Comparison of ENCODE assay signal across 8 cellular contexts in genomic region chr5:134649163-134649916, GRCh38. TPM values are rescaled to one million over a fixed set of nuclear protein-coding genes. Genes with fewer than 3 reads are reported as not detected.
DNase-seq lines count a peak whose midpoint lies in the region; ATAC-seq and TF ChIP-seq lines count a peak whose summit lies in the region.

No MANE protein-coding gene starts in this region.

- peak overlapping the region; percentile 85 for H3K4me3 ChIP-seq in Caco-2 (ENCODE audit: low read depth, low read length)
- peak overlapping the region; percentile 96 for H3K4me3 ChIP-seq in H7 (ENCODE audit: insufficient read depth, low read depth, low read length)
- peak overlapping the region; percentile 77 for H3K4me3 ChIP-seq in SJCRH30
- H3K4me3 ChIP-seq in effector memory CD4-positive, alpha-beta T cell (ENCODE audit: insufficient read depth, low read depth, low read length, poor library complexity, severe bottlenecking), result peak overlapping the region; percentile 92
- peak overlapping the region; percentile 83 for H3K4me3 ChIP-seq in mucosa of descending colon
- peak overlapping the region; percentile 66 to 74 for H3K4me3 ChIP-seq in aorta (ENCODE audit: low read length in 2 of 2)

- H3K27me3 Mint-ChIP-seq in Caco-2 (ENCODE audit: insufficient read depth, unreplicated experiment), result no peaks in the 10 kb centered on the region

- DNase-seq in Caco-2 (peak; percentile 60 to 62), H7 (peak; percentile 46), SJCRH30 (peak in 1 of 2 experiments; percentile 31), mucosa of descending colon (peak in 1 of 3 donors; percentile 72), aorta (peak in 1 of 2 donors; percentile 83), NOMO-1 treated with DMSO at 0.1 percent for 48 hours (lab: John Stamatoyannopoulos, UW; ENCODE audit: unreplicated experiment) (no peak), NCI-H2171 treated with DMSO at 0.1 percent for 48 hours (lab: John Stamatoyannopoulos, UW) (no peak)
- DNase-seq in effector memory CD4-positive, alpha-beta T cell, result no peak

- intact Hi-C loops in Caco-2 (cut with micrococcal nuclease; ENCODE audit: unreplicated experiment) (no loop called here), mucosa of descending colon (cut with DNase I, micrococcal nuclease) (no loop called here), aorta (cut with DNase I) (no loop called here)

- H3K9me3 Mint-ChIP-seq in Caco-2 (ENCODE audit: unreplicated experiment), result no peaks in the 10 kb centered on the region

- POLR2A ChIA-PET in Caco-2 (lab: Charles Lee), result interaction anchor here (1.0 kb wide), 1 partner anchor 12 kb away, joined by 4 read pairs; no protein-coding TSS in a partner anchor

- ATAC-seq in mucosa of descending colon (peak; percentile 42), aorta (ENCODE audit: low FRiP score) (peak; percentile 73)

- H3K27ac Mint-ChIP-seq in Caco-2 (ENCODE audit: unreplicated experiment), result peak overlapping the region; percentile 90

- TF ChIP-seq CTCF in Caco-2 (IDR thresholded peaks at IDR 0.05; ENCODE audit: insufficient read depth in 1 of 2, low read depth in 1 of 2, low read length in 1 of 2, severe bottlenecking in 1 of 2, unreplicated experiment in 1 of 2) (no peak), mucosa of descending colon (IDR thresholded peaks at IDR 0.05) (no peak)

- no peaks in the 10 kb centered on the region for H3K4me1 Mint-ChIP-seq in Caco-2 (ENCODE audit: low read depth, unreplicated experiment)

- WGBS in aorta, 2 donors, result 0 to 1% methylated on average over 19 of the region's 19 CpGs

- BruUV-seq in Caco-2 (replicated peaks; lab: Mats Ljungman, UMichigan), result TSS peak; percentile 67

- H3K27ac ChIP-seq in SJCRH30, result peak overlapping the region; percentile 81
- H3K27ac ChIP-seq in effector memory CD4-positive, alpha-beta T cell (ENCODE audit: insufficient read depth, low read length, poor library complexity, severe bottlenecking), result peak overlapping the region; percentile 98
- H3K27ac ChIP-seq in aorta (ENCODE audit: low read depth in 1 of 2, low read length in 2 of 2), result peak overlapping the region; percentile 78 to 96

- H3K27me3 ChIP-seq in Caco-2 (replicated peaks; ENCODE audit: control insufficient read depth, insufficient read depth, low read length), result no peaks in the 10 kb centered on the region
- H3K27me3 ChIP-seq in H7 (ENCODE audit: control insufficient read depth, insufficient read depth, low read length), result no peaks in the 10 kb centered on the region
- H3K27me3 ChIP-seq in SJCRH30, result no peaks in the 10 kb centered on the region
- H3K27me3 ChIP-seq in effector memory CD4-positive, alpha-beta T cell (replicated peaks; ENCODE audit: control insufficient read depth, insufficient read depth, low read length, poor library complexity, severe bottlenecking), result no peaks in the 10 kb centered on the region
- no peaks in the 10 kb centered on the region for H3K27me3 ChIP-seq in aorta (ENCODE audit: control insufficient read depth in 1 of 2, insufficient read depth in 2 of 2, low read length in 1 of 2)

- peaks cover 19% of the 10 kb centered on the region for H3K36me3 Mint-ChIP-seq in Caco-2 (ENCODE audit: insufficient read depth, unreplicated experiment)

- peak overlapping the region; percentile 82 for H3K4me3 Mint-ChIP-seq in Caco-2 (ENCODE audit: unreplicated experiment)

- H3K4me1 ChIP-seq in Caco-2, result no peaks in the 10 kb centered on the region; the same call in 1 of the 2 replicates
- peaks cover 8% of the 10 kb centered on the region for H3K4me1 ChIP-seq in SJCRH30
- H3K4me1 ChIP-seq in effector memory CD4-positive, alpha-beta T cell (ENCODE audit: control insufficient read depth, insufficient read depth, low read length, poor library complexity, severe bottlenecking), result peaks cover 6% of the 10 kb centered on the region
- H3K4me1 ChIP-seq in mucosa of descending colon (ENCODE audit: low read depth), result peaks cover 8% of the 10 kb centered on the region
- peaks cover 0 to 2% of the 10 kb centered on the region in 2 donors for H3K4me1 ChIP-seq in aorta (ENCODE audit: control insufficient read depth in 1 of 2, insufficient read depth in 2 of 2, low read length in 2 of 2)

- H3K36me3 ChIP-seq in Caco-2 (ENCODE audit: control insufficient read depth, insufficient read depth, low read length) (peaks cover 2% of the 10 kb centered on the region; the same call in 1 of the 2 replicates), H7 (replicated peaks; ENCODE audit: control insufficient read depth, insufficient read depth, low read length) (no peaks in the 10 kb centered on the region), SJCRH30 (no peaks in the 10 kb centered on the region), mucosa of descending colon (ENCODE audit: low read depth) (no peaks in the 10 kb centered on the region), aorta (ENCODE audit: control insufficient read depth in 1 of 2, insufficient read depth in 2 of 2, low read length in 1 of 2) (no peaks in the 10 kb centered on the region)
- no peaks in the 10 kb centered on the region for H3K36me3 ChIP-seq in effector memory CD4-positive, alpha-beta T cell (ENCODE audit: control insufficient read depth, insufficient read depth, low read length)

- H3K9me3 ChIP-seq in Caco-2 (no peaks in the 10 kb centered on the region), SJCRH30 (replicated peaks) (no peaks in the 10 kb centered on the region), mucosa of descending colon (no peaks in the 10 kb centered on the region), aorta (ENCODE audit: control insufficient read depth, low read length) (no peaks in the 10 kb centered on the region)
- no peaks in the 10 kb centered on the region for H3K9me3 ChIP-seq in effector memory CD4-positive, alpha-beta T cell (ENCODE audit: control insufficient read depth, low read length)

- CTCF ChIA-PET in Caco-2 (lab: Charles Lee), result interaction anchor here (1.1 to 1.3 kb wide), 3 partner anchors 14 to 89 kb away, joined by 3 to 4 read pairs (median 3); partner anchors contain the start of gene CAMLG

RNA-seq across cellular contexts. Expression of gene SEC24A, which starts 0.8 kb away (rescaled TPM):
- 47.4 and 49.9 TPM in 2 replicates for total RNA-seq in Caco-2 (2022)
- 19.7 and 27.2 TPM in 2 replicates for total RNA-seq in H7 (2014; rRNA removed; shearing (Covaris generic))
- total RNA-seq in SJCRH30 (2014; rRNA removed; shearing (Covaris generic)), result 21.8 and 22.5 TPM in 2 replicates
- total RNA-seq in mucosa of descending colon, result 10 to 100 TPM; 23.0 to 30.4 (median 23.9) TPM
- total RNA-seq in aorta, result 10 to 100 TPM; 28.8 to 32.0 TPM
- polyA plus RNA-seq in aorta, result 10 to 100 TPM in 1 of 2 donors, 1 to 10 TPM in 1; 6.0 to 10.0 TPM

RNA-seq across cellular contexts. Expression of gene SAR1B, which starts 16.7 kb away (rescaled TPM):
- total RNA-seq in Caco-2 (2022) (64.8 and 66.4 TPM in 2 replicates), mucosa of descending colon (10 to 100 TPM; 78.2 to 95.0 (median 79.6) TPM), aorta (10 to 100 TPM; 48.0 to 64.9 TPM)
- total RNA-seq in H7 (2014; rRNA removed; shearing (Covaris generic)), result 12.6 and 22.9 TPM in 2 replicates
- total RNA-seq in SJCRH30 (2014; rRNA removed; shearing (Covaris generic)), result 48.9 and 66.7 TPM in 2 replicates
- polyA plus RNA-seq in aorta, result 10 to 100 TPM; 27.2 to 28.2 TPM

Comparison
In these comparisons a context has a peak if more than half of its experiments do, and no peak if none do; other contexts are left out.
1. DNase-seq: peak in Caco-2 (2 of 2) and H7 (single experiment); none in effector memory CD4-positive, alpha-beta T cell (0 of 3), NOMO-1 treated with DMSO at 0.1 percent for 48 hours (single experiment) and NCI-H2171 treated with DMSO at 0.1 percent for 48 hours (single experiment).
2. Peak in every context shown above with its lines, with median percentiles within 50 percentile points of each other: H3K4me3 ChIP-seq and H3K27ac ChIP-seq.